Comparison of ENCODE assay signal across 8 cellular contexts in the genomic region with DNA sequence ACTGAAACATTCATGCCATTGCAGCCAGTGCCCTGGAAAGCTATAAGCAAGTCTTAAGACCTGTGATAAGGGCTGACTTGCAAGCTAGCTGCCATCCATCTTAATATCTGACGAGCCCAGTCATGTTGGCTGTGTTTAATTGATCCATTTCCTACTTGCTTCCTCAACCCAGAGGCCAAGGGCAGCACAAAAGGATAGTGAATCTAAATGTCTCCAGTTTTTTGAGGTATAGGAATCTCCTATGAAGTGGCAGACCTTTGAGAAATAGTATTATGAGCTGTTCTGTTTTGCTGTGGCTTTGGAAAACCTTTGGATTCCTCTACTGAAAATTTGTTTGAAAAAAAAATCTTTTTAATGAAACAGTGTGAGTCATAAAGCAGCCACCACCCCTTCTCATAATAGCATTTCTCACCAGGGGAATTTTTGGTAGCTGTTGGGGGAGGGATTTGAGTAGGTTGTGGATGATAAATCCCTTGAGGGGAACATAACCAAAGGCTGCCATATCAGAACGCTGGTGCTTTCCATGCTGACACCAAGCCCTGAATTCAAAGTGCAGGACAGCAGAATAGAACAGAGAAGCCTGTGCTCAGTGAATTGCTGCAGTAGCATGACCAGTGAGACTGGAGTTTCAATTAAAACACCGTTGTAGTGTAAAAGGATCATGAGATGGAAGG. TPM values are rescaled to one million over a fixed set of nuclear protein-coding genes. Genes with fewer than 3 reads are reported as not detected.
DNase-seq lines count a peak whose midpoint lies in the region; ATAC-seq and TF ChIP-seq lines count a peak whose summit lies in the region.

No MANE protein-coding gene starts in this region.

- H3K27ac ChIP-seq in thoracic aorta, result peak overlapping the region; percentile 67 to 86

- ATAC-seq in HG02970 (IDR thresholded peaks at IDR 0.05; ENCODE audit: low FRiP score, unreplicated experiment) (peak; percentile 52), mucosa of descending colon (peak; percentile 60), thoracic aorta (ENCODE audit: insufficient number of reproducible peaks, low FRiP score, low read depth) (peak; percentile 98)
- peak; percentile 73 for ATAC-seq in central memory CD8-positive, alpha-beta T cell (replicated peaks; ENCODE audit: extremely low read depth, poor library complexity, severe bottlenecking)
- ATAC-seq in naive thymus-derived CD8-positive, alpha-beta T cell, result no peak

- H3K27me3 ChIP-seq in thoracic aorta (replicated peaks; ENCODE audit: insufficient read depth), result no peaks in the 10 kb centered on the region

- H3K27ac Mint-ChIP-seq in central memory CD8-positive, alpha-beta T cell (ENCODE audit: low read depth), result no peak overlapping the region
- peak overlapping the region in 3 of 10 donors; percentile 43 to 62 (median 57) for H3K27ac Mint-ChIP-seq in naive thymus-derived CD8-positive, alpha-beta T cell

- POLR2A ChIA-PET in naive thymus-derived CD8-positive, alpha-beta T cell (lab: Charles Lee), result no interaction called here

- no peak overlapping the region for H3K4me3 ChIP-seq in mucosa of descending colon
- H3K4me3 ChIP-seq in thoracic aorta, result peak overlapping the region; percentile 49

- H3K4me3 Mint-ChIP-seq in central memory CD8-positive, alpha-beta T cell, result peak overlapping the region; percentile 29
- H3K4me3 Mint-ChIP-seq in naive thymus-derived CD8-positive, alpha-beta T cell, result no peak overlapping the region

- H3K9me3 Mint-ChIP-seq in central memory CD8-positive, alpha-beta T cell, result no peaks in the 10 kb centered on the region
- no peaks in the 10 kb centered on the region for H3K9me3 Mint-ChIP-seq in naive thymus-derived CD8-positive, alpha-beta T cell

- peak; percentile 32 for DNase-seq in activated gamma-delta T cell treated with anti-CD3 and anti-CD28 coated beads, Interleukin-2, amount 50 U/mL, for 16 hours (ENCODE audit: low read depth)
- no peak for DNase-seq in activated gamma-delta T cell treated with Interleukin-2 at 50 U/mL for 16 hours
- DNase-seq in SW480 (ENCODE audit: low spot score), result peak; percentile 52
- DNase-seq in central memory CD8-positive, alpha-beta T cell (ENCODE audit: low spot score in 2 of 2), result no peak
- DNase-seq in mucosa of descending colon, result no peak
- peak; percentile 33 for DNase-seq in thoracic aorta (ENCODE audit: low spot score)
- DNase-seq in naive thymus-derived CD8-positive, alpha-beta T cell, result no peak

- H3K36me3 ChIP-seq in mucosa of descending colon (ENCODE audit: low read depth) (no peaks in the 10 kb centered on the region), thoracic aorta (no peaks in the 10 kb centered on the region)

- H3K4me1 ChIP-seq in mucosa of descending colon (ENCODE audit: low read depth) (no peaks in the 10 kb centered on the region), thoracic aorta (ENCODE audit: control insufficient read depth in 1 of 2, low read depth in 2 of 2) (peaks cover 14 to 30% of the 10 kb centered on the region in 2 donors)

- peaks cover 12% of the 10 kb centered on the region for H3K4me1 Mint-ChIP-seq in central memory CD8-positive, alpha-beta T cell
- peaks cover 0 to 18% (median 7%) of the 10 kb centered on the region in 4 donors for H3K4me1 Mint-ChIP-seq in naive thymus-derived CD8-positive, alpha-beta T cell

- H3K36me3 Mint-ChIP-seq in central memory CD8-positive, alpha-beta T cell (ENCODE audit: insufficient read depth), result no peaks in the 10 kb centered on the region
- H3K36me3 Mint-ChIP-seq in naive thymus-derived CD8-positive, alpha-beta T cell, result no peaks in the 10 kb centered on the region

- H3K9me3 ChIP-seq in mucosa of descending colon, result no peaks in the 10 kb centered on the region
- no peaks in the 10 kb centered on the region for H3K9me3 ChIP-seq in thoracic aorta

- TF ChIP-seq CTCF in mucosa of descending colon (IDR thresholded peaks at IDR 0.05) (no peak), thoracic aorta (IDR thresholded peaks at IDR 0.05) (no peak)

- H3K27me3 Mint-ChIP-seq in central memory CD8-positive, alpha-beta T cell, result no peaks in the 10 kb centered on the region
- H3K27me3 Mint-ChIP-seq in naive thymus-derived CD8-positive, alpha-beta T cell, result no peaks in the 10 kb centered on the region

- intact Hi-C loops in mucosa of descending colon (cut with DNase I, micrococcal nuclease), result no loop called here

RNA-seq across cellular contexts. Expression of a gene that starts 12.9 kb away (rescaled TPM):
- total RNA-seq in mucosa of descending colon (10 to 100 TPM; 29.9 to 42.7 (median 39.3) TPM), thoracic aorta (10 to 100 TPM; 16.9 to 27.1 TPM)
- 1 to 10 TPM; 1.3 to 1.5 TPM for total RNA-seq in naive thymus-derived CD8-positive, alpha-beta T cell
- polyA plus RNA-seq in naive thymus-derived CD8-positive, alpha-beta T cell, result 1 to 10 TPM in 2 of 3 donors, under 1 TPM in 1; 0.73 to 1.3 (median 1.3) TPM

RNA-seq across cellular contexts. Expression of a gene that starts 26.8 kb away (rescaled TPM):
- total RNA-seq in mucosa of descending colon, result 10 to 100 TPM; 47.3 to 74.9 (median 70.1) TPM
- total RNA-seq in thoracic aorta, result 10 to 100 TPM; 28.8 to 36.8 TPM
- total RNA-seq in naive thymus-derived CD8-positive, alpha-beta T cell, result 100 to 1,000 TPM; 125 to 130 TPM
- 10 to 100 TPM in 1 of 3 donors, 1 to 10 TPM in 2; 6.9 to 12.9 (median 9.7) TPM for polyA plus RNA-seq in naive thymus-derived CD8-positive, alpha-beta T cell

Comparison
In these comparisons a context has a peak if more than half of its experiments do, and no peak if none do; other contexts are left out.
1. DNase-seq: peak in activated gamma-delta T cell treated with anti-CD3 and anti-CD28 coated beads, Interleukin-2, amount 50 U/mL, for 16 hours (single experiment), SW480 (single experiment) and thoracic aorta (single experiment); none in activated gamma-delta T cell treated with Interleukin-2 at 50 U/mL for 16 hours (single experiment), central memory CD8-positive, alpha-beta T cell (0 of 2), mucosa of descending colon (0 of 3) and naive thymus-derived CD8-positive, alpha-beta T cell (0 of 10).
2. ATAC-seq: peak in HG02970 (single experiment), central memory CD8-positive, alpha-beta T cell (single experiment), mucosa of descending colon (single experiment) and thoracic aorta (single experiment); none in naive thymus-derived CD8-positive, alpha-beta T cell (0 of 2).
3. RNA of a gene that starts 12.9 kb away (total RNA-seq): 29.9 to 42.7 TPM in mucosa of descending colon and 16.9 to 27.1 TPM in thoracic aorta; 1.3 to 1.5 TPM in naive thymus-derived CD8-positive, alpha-beta T cell; every median in the first group is over 4 times any median in the second.